Comparison of ENCODE assay signal across 22 cellular contexts in genomic region chr20:22617160-22617559, GRCh38. TPM values are rescaled to one million over a fixed set of nuclear protein-coding genes. Genes with fewer than 3 reads are reported as not detected.
DNase-seq lines count a peak whose midpoint lies in the region; ATAC-seq and TF ChIP-seq lines count a peak whose summit lies in the region.
"Had no signal": no experiment of that assay in that cellular context is flagged by ENCODE, and none has a peak within 500 bp of the region (broad histone marks: within the 10 kb centered on the region; RNA-seq: fewer than 3 reads in every experiment).

No MANE protein-coding gene starts in this region.

- H3K9me3 ChIP-seq in PC-3 (ENCODE audit: low read length) (no peaks in the 10 kb centered on the region), colonic mucosa (no peaks in the 10 kb centered on the region), HAP-1 (no peaks in the 10 kb centered on the region; the same call in 1 of the 2 replicates)
- H3K9me3 ChIP-seq: BLaER1, tibial nerve had no signal

- H3K36me3 Mint-ChIP-seq in progenitor cell of endocrine pancreas (ENCODE audit: insufficient read depth) = no peaks in the 10 kb centered on the region
- H3K36me3 Mint-ChIP-seq in activated naive CD4-positive, alpha-beta T cell treated with anti-CD3 and anti-CD28 coated beads for 36 hours (ENCODE audit: low read depth) = no peaks in the 10 kb centered on the region
- H3K36me3 Mint-ChIP-seq: stimulated activated naive B cell treated with anti-CD40 and anti-IgM and Interleukin-4, amounts not matched to agents 10 μg/mL and 1 μg/mL and 100 μg/mL, for 72 hours had no signal

- H3K36me3 ChIP-seq in PC-3 (ENCODE audit: low read depth, low read length) = no peaks in the 10 kb centered on the region
- H3K36me3 ChIP-seq in colonic mucosa = no peaks in the 10 kb centered on the region
- H3K36me3 ChIP-seq in HAP-1 (replicated peaks) = no peaks in the 10 kb centered on the region
- H3K36me3 ChIP-seq: BLaER1, tibial nerve had no signal

- H3K9me2 ChIP-seq in PC-3 (replicated peaks; ENCODE audit: low read length) = no peaks in the 10 kb centered on the region

- H3K9me3 Mint-ChIP-seq in progenitor cell of endocrine pancreas (ENCODE audit: low read depth) = peaks cover 3% of the 10 kb centered on the region
- peaks cover 1% of the 10 kb centered on the region for H3K9me3 Mint-ChIP-seq in activated naive CD4-positive, alpha-beta T cell treated with anti-CD3 and anti-CD28 coated beads for 36 hours
- H3K9me3 Mint-ChIP-seq: stimulated activated naive B cell treated with anti-CD40 and anti-IgM and Interleukin-4, amounts not matched to agents 10 μg/mL and 1 μg/mL and 100 μg/mL, for 72 hours had no signal

- POLR2A ChIA-PET in PC-3 (lab: Charles Lee; ENCODE audit: unreplicated experiment) = no interaction called here

- no TSS peak for BruUV-seq in PC-3 (replicated peaks; lab: Mats Ljungman, UMichigan)

- no peak overlapping the region for H3K4me2 ChIP-seq in PC-3 (ENCODE audit: low read length)
- H3K4me2 ChIP-seq: BLaER1 had no signal

- DNase-seq in HT-29 (ENCODE audit: low spot score) (peak; percentile 36), PC-3 (peak; percentile 34), colonic mucosa (peak; percentile 29), progenitor cell of endocrine pancreas (ENCODE audit: low spot score, unreplicated experiment) (no peak), SKM-1 treated with dmso at 0.1 percent for 144 hours (lab: John Stamatoyannopoulos, UW; ENCODE audit: unreplicated experiment) (no peak), HAP-1 (ENCODE audit: low spot score in 2 of 2) (no peak)
- no peak for DNase-seq in activated naive CD4-positive, alpha-beta T cell treated with anti-CD3 and anti-CD28 coated beads for 36 hours
- DNase-seq: activated CD4-positive, alpha-beta T cell treated with anti-CD3 and anti-CD28 coated beads, Interleukin-2, amount 50 U/mL, for 1 hour; activated naive CD4-positive, alpha-beta T cell treated with anti-CD3 and anti-CD28 coated beads, Interleukin-2, amount 50 U/mL, for 16 hours; Kasumi-1; NCI-H1436 treated with DMSO at 0.1 percent for 48 hours; NCI-H446 treated with DMSO at 0.1 percent for 48 hours; stimulated activated CD4-positive, alpha-beta T cell treated with anti-CD3 and anti-CD28 coated beads, Interleukin-12 subunit alpha, Interleukin-12 subunit beta, amount 100 ng/mL, for 4 hours; stimulated activated naive B cell treated with anti-CD40 and anti-IgM and Interleukin-4, amounts not matched to agents 10 μg/mL and 1 μg/mL and 100 μg/mL, for 72 hours had no signal

- intact Hi-C loops in PC-3 (cut with micrococcal nuclease) (no loop called here), colonic mucosa (cut with DNase I) (no loop called here)
- intact Hi-C loops in activated naive CD4-positive, alpha-beta T cell treated with anti-CD3 and anti-CD28 coated beads for 36 hours (cut with micrococcal nuclease) = no loop called here

- no peak; the same call in 1 of the 2 replicates for ATAC-seq in PC-3
- no peak for ATAC-seq in HG03039 (IDR thresholded peaks at IDR 0.05; ENCODE audit: unreplicated experiment)
- ATAC-seq: esophagus mucosa; stimulated activated naive B cell treated with anti-CD40 and anti-IgM and Interleukin-4, amounts not matched to agents 10 μg/mL and 1 μg/mL and 100 μg/mL, for 72 hours had no signal

- H3K27me3 ChIP-seq in PC-3 (ENCODE audit: low read length) (peaks cover 55% of the 10 kb centered on the region), colonic mucosa (no peaks in the 10 kb centered on the region), HAP-1 (ENCODE audit: low read depth) (no peaks in the 10 kb centered on the region)
- H3K27me3 ChIP-seq: BLaER1, tibial nerve had no signal

- H3K4me1 Mint-ChIP-seq in progenitor cell of endocrine pancreas (ENCODE audit: low read depth) = peaks cover 53% of the 10 kb centered on the region
- H3K4me1 Mint-ChIP-seq in activated naive CD4-positive, alpha-beta T cell treated with anti-CD3 and anti-CD28 coated beads for 36 hours (ENCODE audit: low read depth) = no peaks in the 10 kb centered on the region
- H3K4me1 Mint-ChIP-seq: stimulated activated naive B cell treated with anti-CD40 and anti-IgM and Interleukin-4, amounts not matched to agents 10 μg/mL and 1 μg/mL and 100 μg/mL, for 72 hours had no signal

- no peaks in the 10 kb centered on the region for H4K20me1 ChIP-seq in PC-3 (ENCODE audit: low read length)
- H4K20me1 ChIP-seq: BLaER1 had no signal

- CTCF ChIA-PET in PC-3 (lab: Charles Lee) = no interaction called here
- CTCF ChIA-PET in activated naive CD4-positive, alpha-beta T cell treated with anti-CD3 and anti-CD28 coated beads for 36 hours (lab: Charles Lee) = no interaction called here

- H3K4me1 ChIP-seq in PC-3 (ENCODE audit: insufficient read depth, low read length) (no peaks in the 10 kb centered on the region; the same call in 1 of the 2 replicates), colonic mucosa (no peaks in the 10 kb centered on the region), HAP-1 (no peaks in the 10 kb centered on the region)
- H3K4me1 ChIP-seq: BLaER1, tibial nerve had no signal

- peaks cover 4% of the 10 kb centered on the region for H3K27me3 Mint-ChIP-seq in progenitor cell of endocrine pancreas
- H3K27me3 Mint-ChIP-seq in activated naive CD4-positive, alpha-beta T cell treated with anti-CD3 and anti-CD28 coated beads for 36 hours (ENCODE audit: low read depth) = peaks cover 2% of the 10 kb centered on the region

- no peaks in the 10 kb centered on the region for H3F3A ChIP-seq in PC-3 (ENCODE audit: low read length, unreplicated experiment)

- no peaks in the 10 kb centered on the region for H3K79me2 ChIP-seq in PC-3 (ENCODE audit: low read length)

- in situ Hi-C loops in HAP-1 (cut with MboI; ENCODE audit: low sequenced_read_pairs) = no loop called here

- H2AFZ ChIP-seq in PC-3 (ENCODE audit: low read length) = no peak overlapping the region

- no peak overlapping the region for H3K4me3 ChIP-seq in PC-3 (ENCODE audit: low read length)
- no peak overlapping the region for H3K4me3 ChIP-seq in colonic mucosa
- no peak overlapping the region for H3K4me3 ChIP-seq in HAP-1
- H3K4me3 ChIP-seq: BLaER1, SK-N-MC, tibial nerve had no signal

- H3K27ac Mint-ChIP-seq in progenitor cell of endocrine pancreas = peak overlapping the region; percentile 21
- H3K27ac Mint-ChIP-seq in activated naive CD4-positive, alpha-beta T cell treated with anti-CD3 and anti-CD28 coated beads for 36 hours = no peak overlapping the region
- H3K27ac Mint-ChIP-seq: stimulated activated naive B cell treated with anti-CD40 and anti-IgM and Interleukin-4, amounts not matched to agents 10 μg/mL and 1 μg/mL and 100 μg/mL, for 72 hours had no signal

- H3K27ac ChIP-seq in PC-3 (ENCODE audit: low read length) (no peak overlapping the region), colonic mucosa (no peak overlapping the region)
- H3K27ac ChIP-seq: BLaER1, SK-N-MC, tibial nerve had no signal

- H3K9ac ChIP-seq in PC-3 (ENCODE audit: low read length) = no peak overlapping the region
- no peak overlapping the region for H3K9ac ChIP-seq in colonic mucosa (ENCODE audit: low read depth in 2 of 2, low read length in 2 of 2)
- H3K9ac ChIP-seq: BLaER1 had no signal

- TF ChIP-seq CTCF in PC-3 (conservative IDR thresholded peaks at IDR 0.05; ENCODE audit: low read depth, low read length) (no peak), colonic mucosa (IDR thresholded peaks at IDR 0.05) (no peak), progenitor cell of endocrine pancreas (IDR thresholded peaks at IDR 0.05; ENCODE audit: unreplicated experiment) (no peak)

- peak overlapping the region; percentile 10 for H3K4me3 Mint-ChIP-seq in progenitor cell of endocrine pancreas (ENCODE audit: low read depth)
- no peak overlapping the region for H3K4me3 Mint-ChIP-seq in activated naive CD4-positive, alpha-beta T cell treated with anti-CD3 and anti-CD28 coated beads for 36 hours
- H3K4me3 Mint-ChIP-seq: stimulated activated naive B cell treated with anti-CD40 and anti-IgM and Interleukin-4, amounts not matched to agents 10 μg/mL and 1 μg/mL and 100 μg/mL, for 72 hours had no signal

RNA-seq across cellular contexts. Expression of gene FOXA2, which starts 32.8 kb away (rescaled TPM):
- 9.1 and 9.4 TPM in 2 replicates for total RNA-seq in HT-29 (2014; rRNA removed; shearing (Covaris generic))
- total RNA-seq in PC-3 (2014; rRNA removed) (14.4 and 15.2 TPM in 2 replicates), colonic mucosa (10 to 100 TPM; 27.9 to 29.1 TPM), progenitor cell of endocrine pancreas (124 and 141 TPM in 2 replicates)
- not detected for total RNA-seq in activated naive CD4-positive, alpha-beta T cell treated with anti-CD3 and anti-CD28 coated beads for 36 hours
- total RNA-seq: dermis microvascular lymphatic vessel endothelial cell, mesenteric fat pad, pulmonary artery endothelial cell had no signal

Comparison
In these comparisons a context has a peak if more than half of its experiments do, and no peak if none do; other contexts are left out.
1. DNase-seq: peak in HT-29 (single experiment), PC-3 (single experiment) and colonic mucosa (single experiment); none in progenitor cell of endocrine pancreas (single experiment), SKM-1 treated with dmso at 0.1 percent for 144 hours (single experiment), activated naive CD4-positive, alpha-beta T cell treated with anti-CD3 and anti-CD28 coated beads for 36 hours (single experiment) and HAP-1 (0 of 2).